ENCODE assay signal across 30 cellular contexts in genomic region chr4:9968472-9968871, GRCh38.
"Had no signal": no experiment of that assay in that cellular context is flagged by ENCODE, and none has a peak within 500 bp of the region (broad histone marks: within the 10 kb centered on the region; RNA-seq: fewer than 3 reads in every experiment).

No MANE protein-coding gene starts in this region.

- H3K27me3 ChIP-seq: adrenal gland, body of pancreas, colonic mucosa, esophagus squamous epithelium, gastroesophageal sphincter had no signal

- H3K4me3 Mint-ChIP-seq: activated CD4-positive, alpha-beta memory T cell treated with anti-CD3 and anti-CD28 coated beads for 36 hours; activated CD4-positive, alpha-beta T cell treated with anti-CD3 and anti-CD28 coated beads for 36 hours; activated CD4-positive, alpha-beta T cell treated with anti-CD3 and anti-CD28 coated beads, Interleukin-2, amount 10 ng/mL, durations not matched to agents 24 days and 14 days; activated CD8-positive, alpha-beta memory T cell treated with anti-CD3 and anti-CD28 coated beads, Interleukin-2, amount 10 ng/mL, durations not matched to agents 7 days and 5 days; activated CD8-positive, alpha-beta T cell treated with anti-CD3 and anti-CD28 coated beads, Interleukin-2, amount 10 ng/mL, durations not matched to agents 7 days and 5 days; activated naive CD4-positive, alpha-beta T cell treated with anti-CD3 and anti-CD28 coated beads, Interleukin-2, amount 10 ng/mL, durations not matched to agents 7 days and 5 days; activated T-helper 1 cell treated with anti-CD3 and anti-CD28 coated beads, Interleukin-12 subunit alpha, Interleukin-12 subunit beta, Interleukin-2, Interleukin-4 antibody, amounts not matched to agents 30 ng/mL and 10 ng/mL and 1 ng/mL, durations not matched to agents 14 hours and 24 hours and 36 hours; T-helper 17 cell had no signal

- ATAC-seq: activated CD4-positive, alpha-beta T cell treated with anti-CD3 and anti-CD28 coated beads for 36 hours; activated CD8-positive, alpha-beta memory T cell treated with anti-CD3 and anti-CD28 coated beads, Interleukin-2, amount 10 ng/mL, durations not matched to agents 7 days and 5 days; activated CD8-positive, alpha-beta T cell treated with anti-CD3 and anti-CD28 coated beads, Interleukin-2, amount 10 ng/mL, durations not matched to agents 7 days and 5 days; activated naive CD4-positive, alpha-beta T cell treated with anti-CD3 and anti-CD28 coated beads, Interleukin-2, amount 50 U/mL, for 72 hours; body of pancreas; gastroesophageal sphincter; T-helper 17 cell had no signal

- H3K4me3 ChIP-seq: adrenal gland, body of pancreas, colonic mucosa, esophagus squamous epithelium, gastroesophageal sphincter had no signal

- H3K27ac ChIP-seq: adrenal gland, body of pancreas, colonic mucosa, epithelial cell of prostate, esophagus squamous epithelium, gastroesophageal sphincter had no signal

- H3K27ac Mint-ChIP-seq: activated CD4-positive, alpha-beta memory T cell treated with anti-CD3 and anti-CD28 coated beads for 36 hours; activated CD4-positive, alpha-beta T cell treated with anti-CD3 and anti-CD28 coated beads for 36 hours; activated CD4-positive, alpha-beta T cell treated with anti-CD3 and anti-CD28 coated beads, Interleukin-2, amount 10 ng/mL, durations not matched to agents 24 days and 14 days; activated CD8-positive, alpha-beta memory T cell treated with anti-CD3 and anti-CD28 coated beads, Interleukin-2, amount 10 ng/mL, durations not matched to agents 7 days and 5 days; activated CD8-positive, alpha-beta T cell treated with anti-CD3 and anti-CD28 coated beads, Interleukin-2, amount 10 ng/mL, durations not matched to agents 7 days and 5 days; activated naive CD4-positive, alpha-beta T cell treated with anti-CD3 and anti-CD28 coated beads, Interleukin-2, amount 10 ng/mL, durations not matched to agents 7 days and 5 days; activated naive CD4-positive, alpha-beta T cell treated with anti-CD3 and anti-CD28 coated beads, Interleukin-2, amount 50 U/mL, for 72 hours; activated T-helper 1 cell treated with anti-CD3 and anti-CD28 coated beads, Interleukin-12 subunit alpha, Interleukin-12 subunit beta, Interleukin-2, Interleukin-4 antibody, amounts not matched to agents 30 ng/mL and 10 ng/mL and 1 ng/mL, durations not matched to agents 14 hours and 24 hours and 36 hours; activated T-helper 2 cell treated with anti-CD3 and anti-CD28 coated beads, Interferon-gamma antibody, Interleukin-2, Interleukin-4, amounts not matched to agents 10 μg/mL and 5 μg/mL and 100 μg/mL, durations not matched to agents 14 hours and 24 hours and 36 hours; T-helper 17 cell had no signal

- H3K9me3 ChIP-seq: adrenal gland, body of pancreas, colonic mucosa, esophagus squamous epithelium, gastroesophageal sphincter had no signal

- H3K4me1 ChIP-seq: body of pancreas, colonic mucosa, gastroesophageal sphincter had no signal

- H3K27me3 Mint-ChIP-seq: activated CD4-positive, alpha-beta memory T cell treated with anti-CD3 and anti-CD28 coated beads for 36 hours; activated CD4-positive, alpha-beta T cell treated with anti-CD3 and anti-CD28 coated beads for 36 hours; activated CD8-positive, alpha-beta memory T cell treated with anti-CD3 and anti-CD28 coated beads, Interleukin-2, amount 10 ng/mL, durations not matched to agents 7 days and 5 days had no signal

- H3K36me3 ChIP-seq: adrenal gland, colonic mucosa, gastroesophageal sphincter had no signal

- H3K4me1 Mint-ChIP-seq: T-helper 17 cell had no signal

- DNase-seq: activated CD4-positive, alpha-beta memory T cell treated with anti-CD3 and anti-CD28 coated beads for 36 hours; activated CD4-positive, alpha-beta T cell treated with anti-CD3 and anti-CD28 coated beads for 36 hours; activated CD4-positive, alpha-beta T cell treated with anti-CD3 and anti-CD28 coated beads, Interleukin-2, amount 10 ng/mL, durations not matched to agents 24 days and 14 days; activated CD4-positive, CD25-positive, alpha-beta regulatory T cell; activated CD4-positive, CD25-positive, alpha-beta regulatory T cell treated with anti-CD3 and anti-CD28 coated beads, Interleukin-2, amount 50 U/mL, for 72 hours; activated CD8-positive, alpha-beta memory T cell treated with anti-CD3 and anti-CD28 coated beads, Interleukin-2, amount 10 ng/mL, durations not matched to agents 7 days and 5 days; activated CD8-positive, alpha-beta memory T cell treated with anti-CD3 and anti-CD28 coated beads, Interleukin-2, amount 50 U/mL, for 4 hours; activated CD8-positive, alpha-beta T cell treated with anti-CD3 and anti-CD28 coated beads, Interleukin-2, amount 10 ng/mL, durations not matched to agents 7 days and 5 days; activated effector memory CD4-positive, alpha-beta T cell treated with anti-CD3 and anti-CD28 coated beads, Interleukin-2, amount 50 U/mL, for 16 hours; activated naive CD4-positive, alpha-beta T cell treated with anti-CD3 and anti-CD28 coated beads, Interleukin-2, amount 10 ng/mL, durations not matched to agents 7 days and 5 days; activated T-cell treated with anti-CD3 and anti-CD28 coated beads, Interleukin-2, amount 50 U/mL, for 1 hour; activated T-cell treated with anti-CD3 and anti-CD28 coated beads, Interleukin-2, amount 50 U/mL, for 48 hours; adrenal gland; amygdala; aorta; body of pancreas; caudate nucleus; cerebellar nuclear complex; colonic mucosa; effector CD8-positive, alpha-beta T cell; esophagus squamous epithelium; foreskin melanocyte; head of caudate nucleus; T-helper 1 cell; T-helper 17 cell had no signal
